11 cellular contexts compared by ENCODE assay signal in genomic region chr2:6999161-6999877, GRCh38.
DNase-seq lines count a peak whose midpoint lies in the region; ATAC-seq and TF ChIP-seq lines count a peak whose summit lies in the region.
"Had no signal": no experiment of that assay in that cellular context is flagged by ENCODE, and none has a peak within 500 bp of the region (broad histone marks: within the 10 kb centered on the region; RNA-seq: fewer than 3 reads in every experiment).

No MANE protein-coding gene starts in this region.

- H3K9me3 Mint-ChIP-seq in dendritic cell treated with granulocyte-macrophage colony-stimulating factor and Interleukin-4, amounts not matched to agents 40 ng/mL and 50 ng/mL, for 4 days = no peaks in the 10 kb centered on the region
- H3K9me3 Mint-ChIP-seq in Caco-2 (ENCODE audit: unreplicated experiment) = no peaks in the 10 kb centered on the region
- H3K9me3 Mint-ChIP-seq: activated CD4-positive, alpha-beta memory T cell treated with anti-CD3 and anti-CD28 coated beads, Interleukin-2, amount 10 ng/mL, durations not matched to agents 7 days and 5 days had no signal

- H3K4me1 ChIP-seq in left ventricle myocardium inferior (peaks cover 36% of the 10 kb centered on the region), Caco-2 (no peaks in the 10 kb centered on the region), stomach (no peaks in the 10 kb centered on the region)

- H3K27ac Mint-ChIP-seq in dendritic cell treated with granulocyte-macrophage colony-stimulating factor and Interleukin-4, amounts not matched to agents 40 ng/mL and 50 ng/mL, for 4 days = peak overlapping the region; percentile 14
- H3K27ac Mint-ChIP-seq in Caco-2 (ENCODE audit: unreplicated experiment) = no peak overlapping the region
- H3K27ac Mint-ChIP-seq: activated CD4-positive, alpha-beta memory T cell treated with anti-CD3 and anti-CD28 coated beads, Interleukin-2, amount 10 ng/mL, durations not matched to agents 7 days and 5 days had no signal

- CTCF ChIA-PET in Caco-2 (lab: Charles Lee) = no interaction called here

- POLR2A ChIA-PET in Caco-2 (lab: Charles Lee) = no interaction called here

- H3K27me3 Mint-ChIP-seq in dendritic cell treated with granulocyte-macrophage colony-stimulating factor and Interleukin-4, amounts not matched to agents 40 ng/mL and 50 ng/mL, for 4 days = no peaks in the 10 kb centered on the region
- H3K27me3 Mint-ChIP-seq in Caco-2 (ENCODE audit: insufficient read depth, unreplicated experiment) = no peaks in the 10 kb centered on the region
- H3K27me3 Mint-ChIP-seq: activated CD4-positive, alpha-beta memory T cell treated with anti-CD3 and anti-CD28 coated beads, Interleukin-2, amount 10 ng/mL, durations not matched to agents 7 days and 5 days had no signal

- no peak for TF ChIP-seq POLR2A in stomach (IDR thresholded peaks at IDR 0.05)

- H3K36me3 Mint-ChIP-seq in dendritic cell treated with granulocyte-macrophage colony-stimulating factor and Interleukin-4, amounts not matched to agents 40 ng/mL and 50 ng/mL, for 4 days (ENCODE audit: low read depth) = no peaks in the 10 kb centered on the region
- H3K36me3 Mint-ChIP-seq in Caco-2 (ENCODE audit: insufficient read depth, unreplicated experiment) = no peaks in the 10 kb centered on the region

- ATAC-seq in GM21360 (IDR thresholded peaks at IDR 0.05; ENCODE audit: unreplicated experiment) = peak; percentile 90
- peak; percentile 74 for ATAC-seq in HG03159 (IDR thresholded peaks at IDR 0.05; ENCODE audit: unreplicated experiment)

- no TSS peak for BruUV-seq in Caco-2 (replicated peaks; lab: Mats Ljungman, UMichigan)

- WGBS in stomach, 5 donors = 72 to 94% (median 83%) methylated on average over 7 of the region's 7 CpGs

- no peak overlapping the region for H3K4me3 Mint-ChIP-seq in dendritic cell treated with granulocyte-macrophage colony-stimulating factor and Interleukin-4, amounts not matched to agents 40 ng/mL and 50 ng/mL, for 4 days
- H3K4me3 Mint-ChIP-seq in Caco-2 (ENCODE audit: unreplicated experiment) = no peak overlapping the region
- H3K4me3 Mint-ChIP-seq: activated CD4-positive, alpha-beta memory T cell treated with anti-CD3 and anti-CD28 coated beads, Interleukin-2, amount 10 ng/mL, durations not matched to agents 7 days and 5 days had no signal

- H3K27ac ChIP-seq in left ventricle myocardium inferior (replicated peaks) (no peak overlapping the region), stomach (no peak overlapping the region)
- H3K27ac ChIP-seq: coronary artery, thoracic aorta had no signal

- H3K36me3 ChIP-seq in left ventricle myocardium inferior (peaks cover 7% of the 10 kb centered on the region), Caco-2 (ENCODE audit: control insufficient read depth, insufficient read depth, low read length) (no peaks in the 10 kb centered on the region), stomach (no peaks in the 10 kb centered on the region)
- H3K36me3 ChIP-seq: thoracic aorta had no signal

- H3K9me3 ChIP-seq in left ventricle myocardium inferior (replicated peaks) = no peaks in the 10 kb centered on the region
- H3K9me3 ChIP-seq in Caco-2 = no peaks in the 10 kb centered on the region
- H3K9me3 ChIP-seq in stomach = no peaks in the 10 kb centered on the region
- H3K9me3 ChIP-seq: thoracic aorta had no signal

- H3K4me1 Mint-ChIP-seq in dendritic cell treated with granulocyte-macrophage colony-stimulating factor and Interleukin-4, amounts not matched to agents 40 ng/mL and 50 ng/mL, for 4 days (ENCODE audit: low read depth) = peaks cover 14% of the 10 kb centered on the region
- H3K4me1 Mint-ChIP-seq in Caco-2 (ENCODE audit: low read depth, unreplicated experiment) = no peaks in the 10 kb centered on the region

- H3K4me3 ChIP-seq in GM12865 (ENCODE audit: low read depth, low read length) (no peak overlapping the region), left ventricle myocardium inferior (no peak overlapping the region), Caco-2 (ENCODE audit: low read depth, low read length) (no peak overlapping the region), stomach (no peak overlapping the region)
- H3K4me3 ChIP-seq: coronary artery, thoracic aorta had no signal

- no peak for TF ChIP-seq CTCF in GM12865 (IDR thresholded peaks at IDR 0.05; ENCODE audit: insufficient read depth, low read depth, low read length, missing control alignments)
- TF ChIP-seq CTCF in left ventricle myocardium inferior (IDR thresholded peaks at IDR 0.05; ENCODE audit: borderline replicate concordance) = no peak
- TF ChIP-seq CTCF in Caco-2 (IDR thresholded peaks at IDR 0.05; ENCODE audit: insufficient read depth in 1 of 2, low read depth in 1 of 2, low read length in 1 of 2, severe bottlenecking in 1 of 2, unreplicated experiment in 1 of 2) = no peak
- TF ChIP-seq CTCF in stomach (IDR thresholded peaks at IDR 0.05) = no peak

- TF ChIP-seq EP300 in stomach (IDR thresholded peaks at IDR 0.05) = no peak

- H3K27me3 ChIP-seq in left ventricle myocardium inferior (ENCODE audit: low read depth) = no peaks in the 10 kb centered on the region
- no peaks in the 10 kb centered on the region for H3K27me3 ChIP-seq in Caco-2 (replicated peaks; ENCODE audit: control insufficient read depth, insufficient read depth, low read length)
- no peaks in the 10 kb centered on the region for H3K27me3 ChIP-seq in stomach

- intact Hi-C loops in dendritic cell treated with granulocyte-macrophage colony-stimulating factor and Interleukin-4, amounts not matched to agents 40 ng/mL and 50 ng/mL, for 4 days (cut with micrococcal nuclease) = no loop called here
- intact Hi-C loops in left ventricle myocardium inferior (cut with micrococcal nuclease) = no loop called here
- intact Hi-C loops in Caco-2 (cut with micrococcal nuclease; ENCODE audit: unreplicated experiment) = no loop called here
- intact Hi-C loops in stomach (cut with DNase I; ENCODE audit: low total_unique reads) = no loop called here

- peak; percentile 12 for DNase-seq in GM12865 (ENCODE audit: low read depth)
- DNase-seq in left ventricle myocardium inferior = no peak
- no peak for DNase-seq in Caco-2
- DNase-seq in stomach = no peak
- DNase-seq in stimulated activated CD4-positive, alpha-beta T cell treated with anti-CD3 and anti-CD28 coated beads, Interleukin-4, amount 100 ng/mL, for 24 hours = no peak
- DNase-seq: activated CD4-positive, alpha-beta memory T cell treated with anti-CD3 and anti-CD28 coated beads, Interleukin-2, amount 10 ng/mL, durations not matched to agents 7 days and 5 days had no signal
